In genomic region chr16:1965610-1966009, GRCh38 we compare ENCODE assay signal across 8 cellular contexts. TPM values are rescaled to one million over a fixed set of nuclear protein-coding genes. Genes with fewer than 3 reads are reported as not detected.
DNase-seq lines count a peak whose midpoint lies in the region; TF ChIP-seq lines count a peak whose summit lies in the region.

No MANE protein-coding gene starts in this region.

- H3K4me1 ChIP-seq in OCI-LY3 (ENCODE audit: low read length) (peaks cover 33% of the 10 kb centered on the region), endodermal cell (ENCODE audit: control insufficient read depth, insufficient read depth, low read length) (peaks cover 2% of the 10 kb centered on the region), osteoblast (ENCODE audit: insufficient read depth, low read length) (peaks cover 21% of the 10 kb centered on the region)

- peaks cover 64% of the 10 kb centered on the region for H3K79me2 ChIP-seq in OCI-LY3 (ENCODE audit: low read length)
- H3K79me2 ChIP-seq in osteoblast (ENCODE audit: insufficient read depth, low read length) = peaks cover 54% of the 10 kb centered on the region

- WGBS in endodermal cell (ENCODE audit: insufficient coverage in 1 of 2, insufficient read length in 1 of 2), 2 experiments = 68 to 72% methylated on average over 9 of the region's 9 CpGs

- H3K9me3 ChIP-seq in OCI-LY3 (ENCODE audit: insufficient read depth, low read length) = no peaks in the 10 kb centered on the region
- H3K9me3 ChIP-seq in endodermal cell (ENCODE audit: control insufficient read depth, low read length) = no peaks in the 10 kb centered on the region
- no peaks in the 10 kb centered on the region for H3K9me3 ChIP-seq in osteoblast (ENCODE audit: low read depth, low read length)

- H3K36me3 Mint-ChIP-seq in endodermal cell (ENCODE audit: low read depth) = peaks cover 33% of the 10 kb centered on the region

- H3K9ac ChIP-seq in OCI-LY3 (ENCODE audit: low read length) (peak overlapping the region; percentile 92), endodermal cell (ENCODE audit: extremely low read depth, low read length, poor library complexity, severe bottlenecking) (peak overlapping the region; percentile 96)

- TF ChIP-seq CTCF in OCI-LY3 (IDR thresholded peaks at IDR 0.05; ENCODE audit: low read depth, low read length) (no peak), endodermal cell (conservative IDR thresholded peaks at IDR 0.05) (no peak), osteoblast (IDR thresholded peaks at IDR 0.05; ENCODE audit: extremely low read depth, low read depth, low read length) (no peak), GM13976 (IDR thresholded peaks at IDR 0.05; ENCODE audit: borderline replicate concordance, control extremely low read depth, extremely low read depth, insufficient read depth, missing control alignments) (no peak)

- peak; percentile 26 for DNase-seq in COLO668 (lab: John Stamatoyannopoulos, UW; ENCODE audit: unreplicated experiment)
- DNase-seq in endodermal cell = no peak
- DNase-seq in osteoblast (ENCODE audit: insufficient read length, low spot score, missing footprints) = peak; percentile 61
- no peak for DNase-seq in NCI-H345 (lab: John Stamatoyannopoulos, UW)
- no peak for DNase-seq in inferior parietal cortex (ENCODE audit: extremely low spot score)
- DNase-seq in germinal center (ENCODE audit: low spot score) = no peak
- no peak for DNase-seq in GM13976 (ENCODE audit: low spot score)

- H3K27ac ChIP-seq in OCI-LY3 (ENCODE audit: low read length) (peak overlapping the region; percentile 68), endodermal cell (ENCODE audit: low read depth, low read length) (peak overlapping the region; percentile 78), osteoblast (ENCODE audit: low read depth, low read length) (peak overlapping the region; percentile 93)

- in situ Hi-C loops in GM13976 (cut with MboI; ENCODE audit: low sequenced_read_pairs, unreplicated experiment) = no loop called here

- H3K4me2 ChIP-seq in OCI-LY3 (ENCODE audit: low read length) (peak overlapping the region; percentile 96), osteoblast (ENCODE audit: insufficient read depth, low read length) (peak overlapping the region; percentile 97)

- H2AFZ ChIP-seq in OCI-LY3 (ENCODE audit: low read depth, low read length) = no peak overlapping the region
- H2AFZ ChIP-seq in osteoblast (ENCODE audit: low read length) = peak overlapping the region; percentile 76

- H3K4me3 ChIP-seq in OCI-LY3 (ENCODE audit: low read length) (peak overlapping the region; percentile 100), endodermal cell (ENCODE audit: low read length) (peak overlapping the region; percentile 93), osteoblast (ENCODE audit: insufficient read depth, low read length) (peak overlapping the region; percentile 91)

- no peaks in the 10 kb centered on the region for H3K27me3 ChIP-seq in OCI-LY3 (ENCODE audit: low read depth, low read length)
- no peaks in the 10 kb centered on the region for H3K27me3 ChIP-seq in endodermal cell (ENCODE audit: control insufficient read depth, insufficient read depth, low read length, poor library complexity, severe bottlenecking)
- no peaks in the 10 kb centered on the region for H3K27me3 ChIP-seq in osteoblast (ENCODE audit: insufficient read depth, low read length)

- peak overlapping the region; percentile 93 for H3K4me3 Mint-ChIP-seq in endodermal cell

- peak overlapping the region; percentile 93 for H3K27ac Mint-ChIP-seq in endodermal cell

- peaks cover 27% of the 10 kb centered on the region for H3K36me3 ChIP-seq in OCI-LY3 (replicated peaks; ENCODE audit: low read depth, low read length)
- H3K36me3 ChIP-seq in endodermal cell (ENCODE audit: control insufficient read depth, insufficient read depth, low read length) = peaks cover 24% of the 10 kb centered on the region
- peaks cover 28% of the 10 kb centered on the region for H3K36me3 ChIP-seq in osteoblast (ENCODE audit: insufficient read depth, low read length)

- no peaks in the 10 kb centered on the region for H3K9me3 Mint-ChIP-seq in endodermal cell

- H3K4me1 Mint-ChIP-seq in endodermal cell = peaks cover 29% of the 10 kb centered on the region

- peaks cover 30% of the 10 kb centered on the region for H4K20me1 ChIP-seq in OCI-LY3 (ENCODE audit: insufficient read depth, low read length)
- peaks cover 34% of the 10 kb centered on the region for H4K20me1 ChIP-seq in osteoblast (ENCODE audit: insufficient read depth, low read length)

- H3K27me3 Mint-ChIP-seq in endodermal cell (ENCODE audit: insufficient read depth) = no peaks in the 10 kb centered on the region

RNA-seq across cellular contexts. Expression of gene RPS2, which starts 1.0 kb away (rescaled TPM):
- 1,000 to 10,000 TPM; 3,064 to 3,492 TPM for total RNA-seq in endodermal cell
- polyA plus RNA-seq in endodermal cell (2013, experiment 1 of 2) = 4,092 TPM
- 3,717 TPM for polyA plus RNA-seq in endodermal cell (2013, experiment 2 of 2)
- 1,815 and 2,359 TPM in 2 replicates for total RNA-seq in osteoblast

RNA-seq across cellular contexts. Expression of gene RNF151, which starts 1.0 kb away (rescaled TPM):
- total RNA-seq in endodermal cell (under 1 TPM in 1 of 2 donors, not detected in 1; 0.44 TPM), osteoblast (0.36 TPM in 1 of 2 replicates, not detected in the other)
- not detected for polyA plus RNA-seq in endodermal cell (2013, experiment 1 of 2)
- polyA plus RNA-seq in endodermal cell (2013, experiment 2 of 2) = not detected

RNA-seq across cellular contexts. Expression of gene TBL3, which starts 6.2 kb away (rescaled TPM):
- total RNA-seq in endodermal cell (10 to 100 TPM; 43.4 to 49.7 TPM), osteoblast (22.4 and 26.1 TPM in 2 replicates)
- polyA plus RNA-seq in endodermal cell (2013, experiment 1 of 2) = 39.0 TPM
- 38.0 TPM for polyA plus RNA-seq in endodermal cell (2013, experiment 2 of 2)

RNA-seq across cellular contexts. Expression of gene NDUFB10, which starts 6.3 kb away (rescaled TPM):
- total RNA-seq in endodermal cell (100 to 1,000 TPM; 167 to 192 TPM), osteoblast (82.8 and 109 TPM in 2 replicates)
- 155 TPM for polyA plus RNA-seq in endodermal cell (2013, experiment 1 of 2)
- polyA plus RNA-seq in endodermal cell (2013, experiment 2 of 2) = 150 TPM

RNA-seq across cellular contexts. Expression of gene RPL3L, which starts 11.1 kb away (rescaled TPM):
- total RNA-seq in endodermal cell = not detected
- not detected for polyA plus RNA-seq in endodermal cell (2013, experiment 1 of 2)
- not detected for polyA plus RNA-seq in endodermal cell (2013, experiment 2 of 2)
- total RNA-seq in osteoblast = not detected in 2 replicates

Comparison
In these comparisons a context has a peak if more than half of its experiments do, and no peak if none do; other contexts are left out.
1. DNase-seq: peak in COLO668 (single experiment) and osteoblast (single experiment); none in endodermal cell (single experiment), NCI-H345 (single experiment), inferior parietal cortex (single experiment), germinal center (single experiment) and GM13976 (single experiment).
2. Peak in every context shown above with its lines, with median percentiles within 50 percentile points of each other: H3K27ac ChIP-seq and H3K4me3 ChIP-seq.